In the genomic region with DNA sequence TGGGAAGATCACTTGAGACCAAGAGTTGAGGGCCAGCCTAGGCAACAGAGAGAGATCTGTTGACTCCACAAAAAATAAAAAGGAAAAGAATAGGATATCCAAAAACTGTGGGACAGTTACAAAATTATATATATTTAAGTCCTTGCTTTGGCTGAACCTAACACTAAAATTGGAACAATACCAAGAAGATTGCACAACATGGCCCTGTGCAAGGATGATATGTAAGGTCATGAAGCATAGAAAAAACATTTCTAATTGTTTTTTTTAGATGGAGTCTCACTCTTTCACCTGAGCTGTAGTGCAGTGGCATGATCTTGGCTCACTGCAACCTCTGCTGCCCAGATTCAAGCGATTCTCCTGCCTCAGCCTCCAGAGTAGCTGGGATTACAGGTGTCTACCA, we compare ENCODE assay signal across 19 cellular contexts.
DNase-seq lines count a peak whose midpoint lies in the region; ATAC-seq and TF ChIP-seq lines count a peak whose summit lies in the region.
"Had no signal": no experiment of that assay in that cellular context is flagged by ENCODE, and none has a peak within 500 bp of the region (broad histone marks: within the 10 kb centered on the region; RNA-seq: fewer than 3 reads in every experiment).

No MANE protein-coding gene starts in this region.

- no peaks in the 10 kb centered on the region for H3K27me3 ChIP-seq in tibial artery
- H3K27me3 ChIP-seq: right atrium auricular region had no signal

- H3K4me3 ChIP-seq in cardiac fibroblast (replicated peaks in 1 of 2; ENCODE audit: low read depth in 2 of 2, low read length in 2 of 2) = no peak overlapping the region
- no peak overlapping the region for H3K4me3 ChIP-seq in tibial artery
- H3K4me3 ChIP-seq: lower lobe of right lung, right atrium auricular region had no signal

- intact Hi-C loops in tibial artery (cut with DNase I; ENCODE audit: low total_unique reads) = no loop called here

- H3K9me3 ChIP-seq in tibial artery = peaks cover 0 to 6% (median 0%) of the 10 kb centered on the region in 3 donors

- peaks cover 0 to 13% (median 0%) of the 10 kb centered on the region in 4 donors for H3K4me1 ChIP-seq in tibial artery

- peak; percentile 51 for DNase-seq in EL
- DNase-seq in MV-4-11 (lab: John Stamatoyannopoulos, UW) = peak; percentile 56
- DNase-seq in cardiac fibroblast (ENCODE audit: low read depth in 2 of 2) = peak; percentile 74 to 84
- peak; percentile 84 for DNase-seq in iris pigment epithelial cell (ENCODE audit: low read depth)
- DNase-seq in tibial artery = no peak
- no peak for DNase-seq in activated gamma-delta T cell treated with Interleukin-2 at 50 U/mL for 16 hours
- DNase-seq in SKM-1 treated with dmso at 0.1 percent for 144 hours (lab: John Stamatoyannopoulos, UW; ENCODE audit: unreplicated experiment) = no peak
- DNase-seq: ACHN; activated CD4-positive, alpha-beta T cell treated with anti-CD3 and anti-CD28 coated beads for 48 hours; CD4-positive, CD25-positive, alpha-beta regulatory T cell; immature natural killer cell; lower lobe of right lung; NCI-H146; occipital lobe; RPMI8226; stimulated activated CD4-positive, alpha-beta T cell treated with anti-CD3 and anti-CD28 coated beads, Interleukin-15, amount 100 ng/mL, for 24 hours; SW 1271 had no signal

- no peak overlapping the region for H3K27ac ChIP-seq in tibial artery
- H3K27ac ChIP-seq: lower lobe of right lung, right atrium auricular region had no signal

- no peak for TF ChIP-seq CTCF in cardiac fibroblast (IDR thresholded peaks at IDR 0.05; ENCODE audit: low read depth, low read length)
- TF ChIP-seq CTCF in tibial artery (IDR thresholded peaks at IDR 0.05) = no peak

- ATAC-seq in GM21390 (IDR thresholded peaks at IDR 0.05; ENCODE audit: unreplicated experiment) = no peak
- ATAC-seq: lower lobe of right lung had no signal

- H3K36me3 ChIP-seq in tibial artery = no peaks in the 10 kb centered on the region
- H3K36me3 ChIP-seq: lower lobe of right lung, right atrium auricular region had no signal

Comparison
In these comparisons a context has a peak if more than half of its experiments do, and no peak if none do; other contexts are left out.
1. DNase-seq: peak in EL (single experiment), MV-4-11 (single experiment), cardiac fibroblast (2 of 2) and iris pigment epithelial cell (single experiment); none in tibial artery (0 of 2), activated gamma-delta T cell treated with Interleukin-2 at 50 U/mL for 16 hours (single experiment) and SKM-1 treated with dmso at 0.1 percent for 144 hours (single experiment).